In genomic region chr17:16875662-16876061, GRCh38 we compare ENCODE assay signal across 15 cellular contexts.
DNase-seq lines count a peak whose midpoint lies in the region; ATAC-seq, FAIRE-seq and TF ChIP-seq lines count a peak whose summit lies in the region.
"Had no signal": no experiment of that assay in that cellular context is flagged by ENCODE, and none has a peak within 500 bp of the region (broad histone marks: within the 10 kb centered on the region; RNA-seq: fewer than 3 reads in every experiment).

No MANE protein-coding gene starts in this region.

- intact Hi-C loops in right lobe of liver (cut with DNase I) (no loop called here), HepG2 (cut with micrococcal nuclease; ENCODE audit: unreplicated experiment) (no loop called here), vagina (cut with DNase I) (no loop called here)

- H3K4me2 ChIP-seq in HepG2 (ENCODE audit: low read depth, low read length), result no peak overlapping the region

- BruUV-seq in HepG2 (replicated peaks; lab: Mats Ljungman, UMichigan), result no TSS peak

- no peak for TF ChIP-seq EP300 in HepG2 (IDR thresholded peaks at IDR 0.05; ENCODE audit: low read depth in 2 of 2, low read length in 2 of 2)
- TF ChIP-seq EP300 in HepG2 (CRISPR knock-in tag; IDR thresholded peaks at IDR 0.05; ENCODE audit: borderline replicate concordance), result no peak

- H3K9me3 ChIP-seq in right lobe of liver, result no peaks in the 10 kb centered on the region
- H3K9me3 ChIP-seq in HepG2 (ENCODE audit: low read length), result peaks cover 8% of the 10 kb centered on the region; the same call in 1 of the 2 replicates
- no peaks in the 10 kb centered on the region for H3K9me3 ChIP-seq in vagina

- H3K4me3 ChIP-seq in right lobe of liver (no peak overlapping the region), HepG2 (replicated peaks in 1 of 3; ENCODE audit: insufficient read depth in 1 of 3, low read depth in 2 of 3, low read length in 3 of 3) (no peak overlapping the region), vagina (no peak overlapping the region)
- H3K4me3 ChIP-seq: GM12878 had no signal

- H3K36me3 ChIP-seq in right lobe of liver (no peaks in the 10 kb centered on the region), HepG2 (replicated peaks in 1 of 2; ENCODE audit: control insufficient read depth in 1 of 2, insufficient read depth in 2 of 2, low read length in 2 of 2) (no peaks in the 10 kb centered on the region), vagina (no peaks in the 10 kb centered on the region)

- no peak overlapping the region for H2AFZ ChIP-seq in HepG2 (ENCODE audit: low read length)

- TF ChIP-seq RAD21 in HepG2 (CRISPR knock-in tag; IDR thresholded peaks at IDR 0.05), result no peak

- CTCF ChIA-PET in HepG2 (lab: Yijun Ruan, JAX; ENCODE audit: low intra/inter-chr PET ratio, low total read pairs), result no interaction called here

- no peak for TF ChIP-seq POLR2A in right lobe of liver (IDR thresholded peaks at IDR 0.05)
- TF ChIP-seq POLR2A in HepG2 (IDR thresholded peaks at IDR 0.05; ENCODE audit: insufficient read depth in 1 of 2, low read depth in 2 of 2, low read length in 2 of 2), result no peak
- TF ChIP-seq POLR2A in vagina (IDR thresholded peaks at IDR 0.05), result no peak

- ATAC-seq in right lobe of liver (peak; percentile 4 to 26 (median 9)), HepG2 (no peak)
- ATAC-seq: CD8-positive, alpha-beta T cell; GM12878 had no signal

- H3K9ac ChIP-seq in HepG2 (ENCODE audit: insufficient read depth, low read depth, low read length), result no peak overlapping the region

- H3K27me3 ChIP-seq in right lobe of liver (no peaks in the 10 kb centered on the region), HepG2 (ENCODE audit: control insufficient read depth in 1 of 2, insufficient read depth in 2 of 2, low read length in 2 of 2) (peaks cover 0 to 1% of the 10 kb centered on the region in 2 experiments; a peak in 1 of 5 replicates), vagina (no peaks in the 10 kb centered on the region)

- no peaks in the 10 kb centered on the region for H3K79me2 ChIP-seq in HepG2 (ENCODE audit: insufficient read depth, low read length)

- DNase-seq in right lobe of liver, result peak in 2 of 3 donors; percentile 38 to 74
- DNase-seq in HepG2 (ENCODE audit: low spot score), result no peak
- DNase-seq in ecto neural progenitor cell (ENCODE audit: low spot score), result peak; percentile 16
- DNase-seq in islet precursor cell, result peak; percentile 12
- DNase-seq in vagina (ENCODE audit: extremely low spot score in 2 of 2), result peak; percentile 3 to 16
- no peak for DNase-seq in NCI-H2227 (lab: John Stamatoyannopoulos, UW; ENCODE audit: unreplicated experiment)
- no peak for DNase-seq in DMS114 treated with DMSO at 0.1 percent for 48 hours (lab: John Stamatoyannopoulos, UW; ENCODE audit: unreplicated experiment)
- no peak for DNase-seq in GM19238 (ENCODE audit: insufficient read length, low spot score)
- DNase-seq: CD8-positive, alpha-beta T cell; COR-L47; DMS53; GOT3; H9 had no signal

- TF ChIP-seq CTCF in right lobe of liver (IDR thresholded peaks at IDR 0.05), result no peak
- TF ChIP-seq CTCF in HepG2 (CRISPR knock-in tag; IDR thresholded peaks at IDR 0.05), result no peak
- TF ChIP-seq CTCF in vagina (IDR thresholded peaks at IDR 0.05), result no peak

- H3K27ac ChIP-seq in right lobe of liver (no peak overlapping the region), HepG2 (ENCODE audit: extremely low read length, insufficient read depth, low read length) (no peak overlapping the region), vagina (no peak overlapping the region)

- H4K20me1 ChIP-seq in HepG2 (ENCODE audit: insufficient read depth, low read length), result no peaks in the 10 kb centered on the region

- POLR2A ChIA-PET in HepG2 (lab: Yijun Ruan, JAX), result no interaction called here

- H3K4me1 ChIP-seq in right lobe of liver (peaks cover 0 to 23% (median 5%) of the 10 kb centered on the region in 4 donors), HepG2 (ENCODE audit: insufficient read depth, low read length) (peaks cover 7% of the 10 kb centered on the region; the same call in 1 of the 2 replicates), vagina (no peaks in the 10 kb centered on the region)

- no peak for FAIRE-seq in HepG2 (lab: Jason Lieb, UNC)
- FAIRE-seq: A204.1, GM12878 had no signal

- in situ Hi-C loops in HepG2 (cut with HindIII; ENCODE audit: extremely low pct_ligation_motif_present, low pct_unique_long_range_greater_than_20kb), result no loop called here

TF ChIP-seq in HepG2, 621 proteins besides CTCF, POLR2A, EP300 and RAD21:
- TF ChIP-seq EED (CRISPR knock-in tag; IDR thresholded peaks at IDR 0.05), result no peak
- no peak for TF ChIP-seq ZNF468 (CRISPR knock-in tag; IDR thresholded peaks at IDR 0.05)
- TF ChIP-seq HDAC6 (IDR thresholded peaks at IDR 0.05; ENCODE audit: low read depth, low read length), result no peak
- no peak for TF ChIP-seq ZNF879 (CRISPR knock-in tag; IDR thresholded peaks at IDR 0.05)
TF ChIP-seq in HepG2: peak in this region for 0.

Comparison
In these comparisons a context has a peak if more than half of its experiments do, and no peak if none do; other contexts are left out.
1. DNase-seq: peak in right lobe of liver (2 of 3), ecto neural progenitor cell (single experiment), islet precursor cell (single experiment) and vagina (2 of 2); none in HepG2 (single experiment), NCI-H2227 (single experiment), DMS114 treated with DMSO at 0.1 percent for 48 hours (single experiment) and GM19238 (single experiment).